ENCODE assay signal across 22 cellular contexts in genomic region chr10:3945026-3945425, GRCh38.
A peak's percentile ranks its signal among the peaks of the same experiment; 100 is the strongest.
DNase-seq lines count a peak whose midpoint lies in the region; ATAC-seq, FAIRE-seq and TF ChIP-seq lines count a peak whose summit lies in the region.
"Had no signal": no experiment of that assay in that cellular context is flagged by ENCODE, and none has a peak within 500 bp of the region (broad histone marks: within the 10 kb centered on the region; RNA-seq: fewer than 3 reads in every experiment).

No MANE protein-coding gene starts in this region.

- no peaks in the 10 kb centered on the region for H3K36me3 ChIP-seq in CD4-positive, alpha-beta memory T cell (ENCODE audit: insufficient read depth, low read length)
- no peaks in the 10 kb centered on the region for H3K36me3 ChIP-seq in SJCRH30
- H3K36me3 ChIP-seq: BE2C had no signal

- peaks cover 70% of the 10 kb centered on the region for H3K4me1 ChIP-seq in CD4-positive, alpha-beta memory T cell (ENCODE audit: insufficient read depth, low read length)
- no peaks in the 10 kb centered on the region for H3K4me1 ChIP-seq in SJCRH30
- H3K4me1 ChIP-seq: BE2C, parathyroid adenoma had no signal

- ATAC-seq in activated naive CD8-positive, alpha-beta T cell treated with anti-CD3 and anti-CD28 coated beads, Interleukin-2, amount 50 U/mL, for 24 hours, result no peak
- ATAC-seq: esophagus mucosa, left lobe of liver had no signal

- no peaks in the 10 kb centered on the region for H3K27me3 ChIP-seq in CD4-positive, alpha-beta memory T cell (ENCODE audit: insufficient read depth, low read length)
- no peaks in the 10 kb centered on the region for H3K27me3 ChIP-seq in SJCRH30
- H3K27me3 ChIP-seq: BE2C had no signal

- H3K27ac ChIP-seq in CD4-positive, alpha-beta memory T cell (ENCODE audit: low read depth, low read length), result peak overlapping the region; percentile 32
- no peak overlapping the region for H3K27ac ChIP-seq in SJCRH30
- H3K27ac ChIP-seq: GM23248, parathyroid adenoma had no signal

- TF ChIP-seq CTCF in Calu3 (IDR thresholded peaks at IDR 0.05; ENCODE audit: unreplicated experiment), result no peak
- no peak for TF ChIP-seq CTCF in neural crest cell (conservative IDR thresholded peaks at IDR 0.05)

- CTCF ChIA-PET in CD4-positive, alpha-beta memory T cell (lab: Charles Lee; ENCODE audit: partially characterized antibody), result interaction anchor here (1.4 to 2.9 kb wide), 3 partner anchors 9 to 35 kb away, joined by 3 to 12 read pairs (median 3); no protein-coding TSS in a partner anchor
- CTCF ChIA-PET in Calu3 (lab: Charles Lee), result no interaction called here

- no peak for DNase-seq in CD4-positive, alpha-beta memory T cell
- DNase-seq in Calu3 (no peak), neural crest cell (ENCODE audit: low read depth, low spot score) (no peak), GM19239 (ENCODE audit: insufficient read length, low spot score) (no peak), OCI-M1 (lab: John Stamatoyannopoulos, UW) (no peak), SJCRH30 (no peak)
- no peak for DNase-seq in activated naive CD8-positive, alpha-beta T cell treated with anti-CD3 and anti-CD28 coated beads, Interleukin-2, amount 50 U/mL, for 24 hours
- DNase-seq: activated CD4-positive, alpha-beta T cell treated with anti-CD3 and anti-CD28 coated beads for 1 hour; BE2C; DMS153; GM23248; MM.1S; NCI-H1694 treated with DMSO at 0.1 percent for 48 hours; NCI-H446; SHP77 treated with DMSO at 0.1 percent for 48 hours; stimulated activated CD4-positive, alpha-beta T cell treated with anti-CD3 and anti-CD28 coated beads, Interleukin-4, amount 100 ng/mL, for 1 hour; T1000 had no signal

- no peak for FAIRE-seq in GM19239 (lab: Jason Lieb, UNC)

- POLR2A ChIA-PET in CD4-positive, alpha-beta memory T cell (lab: Charles Lee; ENCODE audit: partially characterized antibody), result interaction anchor here (0.7 to 12.5 kb wide), 11 partner anchors 10 to 180 kb away, joined by 3 to 248 read pairs (median 14); partner anchors contain the start of gene KLF6

- intact Hi-C loops in CD4-positive, alpha-beta memory T cell (cut with micrococcal nuclease), result loop anchor here (5.0 to 10.0 kb wide), 3 partner anchors 53 to 718 kb away; no protein-coding TSS in a partner anchor
- intact Hi-C loops in Calu3 (cut with micrococcal nuclease; ENCODE audit: unreplicated experiment), result no loop called here

- no peaks in the 10 kb centered on the region for H3K27me3 Mint-ChIP-seq in CD4-positive, alpha-beta memory T cell
- H3K27me3 Mint-ChIP-seq in Calu3 (ENCODE audit: unreplicated experiment) (no peaks in the 10 kb centered on the region), neural crest cell (ENCODE audit: low read depth) (no peaks in the 10 kb centered on the region)
- H3K27me3 Mint-ChIP-seq in activated naive CD8-positive, alpha-beta T cell treated with anti-CD3 and anti-CD28 coated beads, Interleukin-2, amount 50 U/mL, for 24 hours, result no peaks in the 10 kb centered on the region

- no TSS peak for BruUV-seq in Calu3 (replicated peaks; lab: Mats Ljungman, UMichigan)

- H3K36me3 Mint-ChIP-seq in CD4-positive, alpha-beta memory T cell, result no peaks in the 10 kb centered on the region
- H3K36me3 Mint-ChIP-seq in Calu3 (ENCODE audit: insufficient read depth, unreplicated experiment) (no peaks in the 10 kb centered on the region), neural crest cell (ENCODE audit: low read depth) (no peaks in the 10 kb centered on the region)
- no peaks in the 10 kb centered on the region for H3K36me3 Mint-ChIP-seq in activated naive CD8-positive, alpha-beta T cell treated with anti-CD3 and anti-CD28 coated beads, Interleukin-2, amount 50 U/mL, for 24 hours (ENCODE audit: low read depth)
- H3K36me3 Mint-ChIP-seq: brain had no signal

- H3K4me1 Mint-ChIP-seq in CD4-positive, alpha-beta memory T cell, result peaks cover 48 to 89% (median 69%) of the 10 kb centered on the region in 4 donors
- H3K4me1 Mint-ChIP-seq in Calu3 (ENCODE audit: low read depth, unreplicated experiment), result peaks cover 43% of the 10 kb centered on the region
- peaks cover 69% of the 10 kb centered on the region for H3K4me1 Mint-ChIP-seq in activated naive CD8-positive, alpha-beta T cell treated with anti-CD3 and anti-CD28 coated beads, Interleukin-2, amount 50 U/mL, for 24 hours
- peaks cover 23% of the 10 kb centered on the region for H3K4me1 Mint-ChIP-seq in neural crest cell

- H3K9me3 ChIP-seq in CD4-positive, alpha-beta memory T cell (ENCODE audit: control insufficient read depth in 1 of 2, low read length in 2 of 2), result no peaks in the 10 kb centered on the region
- H3K9me3 ChIP-seq in SJCRH30 (replicated peaks), result no peaks in the 10 kb centered on the region
- H3K9me3 ChIP-seq: BE2C had no signal

- H3K4me3 Mint-ChIP-seq in CD4-positive, alpha-beta memory T cell, result peak overlapping the region in 4 of 8 donors; percentile 40 to 72 (median 45)
- no peak overlapping the region for H3K4me3 Mint-ChIP-seq in Calu3 (ENCODE audit: low read depth, unreplicated experiment)
- no peak overlapping the region for H3K4me3 Mint-ChIP-seq in activated naive CD8-positive, alpha-beta T cell treated with anti-CD3 and anti-CD28 coated beads, Interleukin-2, amount 50 U/mL, for 24 hours
- H3K4me3 Mint-ChIP-seq in neural crest cell, result no peak overlapping the region
- H3K4me3 Mint-ChIP-seq: brain; dendritic cell treated with granulocyte-macrophage colony-stimulating factor and Interleukin-4, amounts not matched to agents 40 ng/mL and 50 ng/mL, for 4 days had no signal

- no peak overlapping the region for H3K4me3 ChIP-seq in CD4-positive, alpha-beta memory T cell (ENCODE audit: low read length in 2 of 2)
- H3K4me3 ChIP-seq in SJCRH30, result no peak overlapping the region
- H3K4me3 ChIP-seq: GM23248 had no signal

- H3K27ac Mint-ChIP-seq in CD4-positive, alpha-beta memory T cell, result peak overlapping the region; percentile 58 to 97 (median 90)
- H3K27ac Mint-ChIP-seq in Calu3 (ENCODE audit: unreplicated experiment) (peak overlapping the region; percentile 55), neural crest cell (ENCODE audit: unreplicated experiment) (peak overlapping the region; percentile 39)
- H3K27ac Mint-ChIP-seq in activated naive CD8-positive, alpha-beta T cell treated with anti-CD3 and anti-CD28 coated beads, Interleukin-2, amount 50 U/mL, for 24 hours, result peak overlapping the region; percentile 61
- H3K27ac Mint-ChIP-seq: dendritic cell treated with granulocyte-macrophage colony-stimulating factor and Interleukin-4, amounts not matched to agents 40 ng/mL and 50 ng/mL, for 4 days had no signal

- H3K9me3 Mint-ChIP-seq in CD4-positive, alpha-beta memory T cell, result no peaks in the 10 kb centered on the region
- H3K9me3 Mint-ChIP-seq in Calu3 (ENCODE audit: low read depth, unreplicated experiment) (no peaks in the 10 kb centered on the region), neural crest cell (no peaks in the 10 kb centered on the region)
- H3K9me3 Mint-ChIP-seq in activated naive CD8-positive, alpha-beta T cell treated with anti-CD3 and anti-CD28 coated beads, Interleukin-2, amount 50 U/mL, for 24 hours, result no peaks in the 10 kb centered on the region
- H3K9me3 Mint-ChIP-seq: dendritic cell treated with granulocyte-macrophage colony-stimulating factor and Interleukin-4, amounts not matched to agents 40 ng/mL and 50 ng/mL, for 4 days had no signal

Comparison
In these comparisons a context has a peak if more than half of its experiments do, and no peak if none do; other contexts are left out.
1. H3K27ac Mint-ChIP-seq: peak in every context shown above with its lines; median percentile 90 in CD4-positive, alpha-beta memory T cell; 61 in activated naive CD8-positive, alpha-beta T cell treated with anti-CD3 and anti-CD28 coated beads, Interleukin-2, amount 50 U/mL, for 24 hours; 55 in Calu3; 39 in neural crest cell.